ENCODE assay signal across 2 cellular contexts in genomic region chr3:111800472-111800871, GRCh38.
TF ChIP-seq lines count a peak whose summit lies in the region.

No MANE protein-coding gene starts in this region.

TF ChIP-seq in SK-N-SH, 30 proteins besides CTCF, POLR2A, EP300 and RAD21 (continued from another document):
- TF ChIP-seq RCOR1 (IDR thresholded peaks at IDR 0.05; ENCODE audit: low read length) (no peak), TEAD4 (IDR thresholded peaks at IDR 0.05; ENCODE audit: borderline replicate concordance, insufficient read depth) (no peak), MAX (IDR thresholded peaks at IDR 0.05; ENCODE audit: low read depth) (no peak), RFX5 (IDR thresholded peaks at IDR 0.05; ENCODE audit: low read length) (no peak), YY1 (IDR thresholded peaks at IDR 0.05; ENCODE audit: low read depth) (no peak), TCF12 (IDR thresholded peaks at IDR 0.05) (no peak), POLR2AphosphoS5 (IDR thresholded peaks at IDR 0.05; ENCODE audit: low read depth, low read length) (no peak), USF2 (IDR thresholded peaks at IDR 0.05; ENCODE audit: borderline replicate concordance, low read depth, low read length) (no peak), IRF3 (IDR thresholded peaks at IDR 0.05; ENCODE audit: low read depth, low read length) (no peak), JUND (IDR thresholded peaks at IDR 0.05) (no peak), MEF2A (IDR thresholded peaks at IDR 0.05; ENCODE audit: borderline replicate concordance, low read depth) (no peak), SMC3 (IDR thresholded peaks at IDR 0.05; ENCODE audit: low read depth, low read length) (no peak), PBX3 (IDR thresholded peaks at IDR 0.05) (no peak), EZH2phosphoT487 (IDR thresholded peaks at IDR 0.05; ENCODE audit: borderline replicate concordance, low read depth) (no peak), USF1 (IDR thresholded peaks at IDR 0.05; ENCODE audit: borderline replicate concordance, low read depth) (no peak)

TF ChIP-seq in SK-N-SH treated with all-trans-retinoic acid at 6 μM for 48 hours, 23 proteins besides CTCF, POLR2A, EP300 and RAD21 (continued from another document):
- TF ChIP-seq PPARA (CRISPR knock-in tag; IDR thresholded peaks at IDR 0.05; ENCODE audit: borderline replicate concordance) (no peak), PATZ1 (CRISPR knock-in tag; IDR thresholded peaks at IDR 0.05; ENCODE audit: borderline replicate concordance) (no peak), POU6F1 (CRISPR knock-in tag; IDR thresholded peaks at IDR 0.05; ENCODE audit: borderline replicate concordance, low read depth) (no peak), RARB (CRISPR knock-in tag; IDR thresholded peaks at IDR 0.05) (no peak)
TF ChIP-seq in SK-N-SH treated with all-trans-retinoic acid at 6 μM for 48 hours: peak in this region for 0.
